Comparison of ENCODE assay signal across 2 cellular contexts in genomic region chr4:159145318-159146006, GRCh38.
TF ChIP-seq lines count a peak whose summit lies in the region.

No MANE protein-coding gene starts in this region.

TF ChIP-seq in IMR-90, 13 proteins besides CTCF, POLR2A, EP300 and RAD21:
- no peak for TF ChIP-seq ELK1 (IDR thresholded peaks at IDR 0.05; ENCODE audit: borderline replicate concordance, low read depth, low read length)
- no peak for TF ChIP-seq RCOR1 (IDR thresholded peaks at IDR 0.05; ENCODE audit: insufficient replicate concordance, low read length)
- no peak for TF ChIP-seq NFE2L2 (IDR thresholded peaks at IDR 0.05; ENCODE audit: low read depth, low read length)
- no peak for TF ChIP-seq FOS (IDR thresholded peaks at IDR 0.05; ENCODE audit: low read depth, low read length)
- TF ChIP-seq CHD1 (IDR thresholded peaks at IDR 0.05; ENCODE audit: low read depth, low read length), result no peak
- no peak for TF ChIP-seq MAZ (IDR thresholded peaks at IDR 0.05; ENCODE audit: borderline replicate concordance, low read depth, low read length)
- TF ChIP-seq MXI1 (IDR thresholded peaks at IDR 0.05; ENCODE audit: borderline replicate concordance, low read depth, low read length), result no peak
- no peak for TF ChIP-seq MAFK (IDR thresholded peaks at IDR 0.05; ENCODE audit: low read depth, low read length)
- TF ChIP-seq USF2 (IDR thresholded peaks at IDR 0.05; ENCODE audit: low read depth, low read length), result no peak
- no peak for TF ChIP-seq CEBPB (IDR thresholded peaks at IDR 0.05; ENCODE audit: low read depth, low read length)

TF ChIP-seq in H1, 55 proteins besides CTCF, POLR2A, EP300 and RAD21:
- TF ChIP-seq BRCA1 (IDR thresholded peaks at IDR 0.05; ENCODE audit: low read depth, low read length), result no peak
- TF ChIP-seq SAP30 (IDR thresholded peaks at IDR 0.05; ENCODE audit: insufficient read depth, insufficient replicate concordance, low read length), result no peak
- TF ChIP-seq CTBP2 (IDR thresholded peaks at IDR 0.05; ENCODE audit: borderline replicate concordance, insufficient read depth, insufficient read length, low read length), result no peak
- TF ChIP-seq POU5F1 (IDR thresholded peaks at IDR 0.05; ENCODE audit: low read depth, low read length), result no peak
- no peak for TF ChIP-seq EZH2 (IDR thresholded peaks at IDR 0.05; ENCODE audit: low read depth, low read length, severe bottlenecking)
- no peak for TF ChIP-seq SRF (IDR thresholded peaks at IDR 0.05; ENCODE audit: low read depth, low read length)
- no peak for TF ChIP-seq GTF2F1 (IDR thresholded peaks at IDR 0.05; ENCODE audit: borderline replicate concordance, low read depth, low read length)
- TF ChIP-seq E2F6 (IDR thresholded peaks at IDR 0.05), result no peak
- TF ChIP-seq JUN (IDR thresholded peaks at IDR 0.05; ENCODE audit: low read depth, low read length), result no peak
- TF ChIP-seq BACH1 (IDR thresholded peaks at IDR 0.05; ENCODE audit: low read length), result no peak
- TF ChIP-seq GABPA (IDR thresholded peaks at IDR 0.05; ENCODE audit: borderline replicate concordance, insufficient read depth, low read length), result no peak
- TF ChIP-seq JUND (IDR thresholded peaks at IDR 0.05; ENCODE audit: low read length), result no peak
- no peak for TF ChIP-seq HDAC6 (IDR thresholded peaks at IDR 0.05; ENCODE audit: low read depth, low read length)
- TF ChIP-seq PHF8 (conservative IDR thresholded peaks at IDR 0.05; ENCODE audit: low read depth, low read length), result no peak
- no peak for TF ChIP-seq CHD2 (IDR thresholded peaks at IDR 0.05; ENCODE audit: low read length)
- no peak for TF ChIP-seq CHD1 (IDR thresholded peaks at IDR 0.05; ENCODE audit: low read depth, low read length)
